Comparison of ENCODE assay signal across 10 cellular contexts in genomic region chr11:13105237-13105844, GRCh38.
DNase-seq lines count a peak whose midpoint lies in the region; ATAC-seq and TF ChIP-seq lines count a peak whose summit lies in the region.
"Had no signal": no experiment of that assay in that cellular context is flagged by ENCODE, and none has a peak within 500 bp of the region (broad histone marks: within the 10 kb centered on the region; RNA-seq: fewer than 3 reads in every experiment).

No MANE protein-coding gene starts in this region.

- intact Hi-C loops in ascending aorta (cut with DNase I) (no loop called here), dorsolateral prefrontal cortex (cut with DNase I) (no loop called here)

- H3K36me3 Mint-ChIP-seq in nephron (ENCODE audit: low read depth) = no peaks in the 10 kb centered on the region
- H3K36me3 Mint-ChIP-seq: naive B cell had no signal

- TF ChIP-seq CTCF in nephron (IDR thresholded peaks at IDR 0.05; ENCODE audit: unreplicated experiment in 3 of 3) = no peak
- TF ChIP-seq CTCF in ascending aorta (IDR thresholded peaks at IDR 0.05) = no peak
- no peak for TF ChIP-seq CTCF in dorsolateral prefrontal cortex (IDR thresholded peaks at IDR 0.05 in 54 of 56, conservative IDR thresholded peaks at IDR 0.05 in 2 of 56; ENCODE audit: low read depth in 1 of 56, partially characterized antibody in 56 of 56)

- H3K27ac ChIP-seq in ascending aorta (no peak overlapping the region), dorsolateral prefrontal cortex (no peak overlapping the region)

- H3K27me3 ChIP-seq in ascending aorta = no peaks in the 10 kb centered on the region
- H3K27me3 ChIP-seq in dorsolateral prefrontal cortex = no peaks in the 10 kb centered on the region

- peaks cover 6% of the 10 kb centered on the region for H3K27me3 Mint-ChIP-seq in nephron (ENCODE audit: low read depth)

- peak; percentile 91 for DNase-seq in NCI-H82 treated with DMSO at 0.1 percent for 48 hours (lab: John Stamatoyannopoulos, UW; ENCODE audit: unreplicated experiment)
- no peak for DNase-seq in T1000 (lab: John Stamatoyannopoulos, UW)
- no peak for DNase-seq in ascending aorta (ENCODE audit: low spot score in 2 of 2)
- no peak for DNase-seq in dorsolateral prefrontal cortex
- DNase-seq: caudate nucleus, naive B cell had no signal

- H3K9me3 ChIP-seq in ascending aorta = no peaks in the 10 kb centered on the region

- no peaks in the 10 kb centered on the region for H3K9me3 Mint-ChIP-seq in nephron

- H3K36me3 ChIP-seq in ascending aorta = no peaks in the 10 kb centered on the region

- peak overlapping the region in 1 of 3 experiments; percentile 4 for H3K4me3 Mint-ChIP-seq in nephron
- H3K4me3 Mint-ChIP-seq: naive B cell had no signal

- peaks cover 60% of the 10 kb centered on the region for H3K4me1 Mint-ChIP-seq in nephron
- H3K4me1 Mint-ChIP-seq: naive B cell had no signal

- H3K4me1 ChIP-seq in ascending aorta = no peaks in the 10 kb centered on the region

- no peak overlapping the region for H3K4me3 ChIP-seq in ascending aorta
- H3K4me3 ChIP-seq in dorsolateral prefrontal cortex = no peak overlapping the region

- ATAC-seq in GM19463 (IDR thresholded peaks at IDR 0.05; ENCODE audit: unreplicated experiment) (peak; percentile 65), HG03469 (IDR thresholded peaks at IDR 0.05; ENCODE audit: unreplicated experiment) (peak; percentile 66), HG02852 (IDR thresholded peaks at IDR 0.05; ENCODE audit: unreplicated experiment) (no peak)

- peak overlapping the region; percentile 48 to 68 (median 49) for H3K27ac Mint-ChIP-seq in nephron
- H3K27ac Mint-ChIP-seq: naive B cell had no signal
